Comparison of ENCODE assay signal across 13 cellular contexts in the genomic region with DNA sequence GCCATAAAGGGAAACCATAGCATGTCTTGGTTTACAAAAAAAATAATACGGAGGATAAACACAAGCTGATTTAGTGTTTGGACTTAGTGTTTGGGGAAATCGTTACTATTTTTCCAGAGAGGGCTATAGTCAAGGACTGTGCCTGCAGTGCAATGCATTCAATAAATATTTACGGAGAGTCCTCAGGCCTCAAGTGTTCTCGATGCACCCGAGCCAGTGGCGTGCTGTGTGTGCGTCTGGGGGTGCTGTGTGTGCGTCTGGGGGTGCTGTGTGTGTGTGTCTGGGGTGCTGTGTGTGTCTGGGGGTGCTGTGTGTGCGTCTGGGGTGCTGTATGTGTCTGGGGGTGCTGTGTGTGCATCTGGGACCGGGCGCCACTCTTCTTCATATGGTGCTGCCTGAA.
DNase-seq lines count a peak whose midpoint lies in the region; ATAC-seq and TF ChIP-seq lines count a peak whose summit lies in the region.
"Had no signal": no experiment of that assay in that cellular context is flagged by ENCODE, and none has a peak within 500 bp of the region (broad histone marks: within the 10 kb centered on the region; RNA-seq: fewer than 3 reads in every experiment).

No MANE protein-coding gene starts in this region.

- H3F3A ChIP-seq in DOHH2 (ENCODE audit: control insufficient read depth, insufficient read depth) (peaks cover 3% of the 10 kb centered on the region; the same call in 1 of the 2 replicates), neural progenitor cell (ENCODE audit: low read depth) (peaks cover 13% of the 10 kb centered on the region)

- H3K27me3 ChIP-seq in DOHH2 (ENCODE audit: control insufficient read depth, low read length): 0 out of 2 replicates have a peak, but pooled peaks cover 3% of the 10 kb centered on the region
- H3K27me3 ChIP-seq in neural progenitor cell: no peaks in the 10 kb centered on the region

- H3K4me3 ChIP-seq in DOHH2 (ENCODE audit: low read length): peak overlapping the region; percentile 46
- no peak overlapping the region for H3K4me3 ChIP-seq in neural progenitor cell
- H3K4me3 ChIP-seq: SK-N-MC had no signal

- no peak overlapping the region for H3K4me3 Mint-ChIP-seq in activated CD8-positive, alpha-beta T cell treated with anti-CD3 and anti-CD28 coated beads, Interleukin-2, amount 10 ng/mL, durations not matched to agents 7 days and 5 days
- H3K4me3 Mint-ChIP-seq in neural progenitor cell: no peak overlapping the region
- H3K4me3 Mint-ChIP-seq in Calu3 (ENCODE audit: low read depth, unreplicated experiment): no peak overlapping the region

- no peaks in the 10 kb centered on the region for H4K20me1 ChIP-seq in DOHH2 (ENCODE audit: control insufficient read depth, insufficient read depth, low read depth, low read length)
- H4K20me1 ChIP-seq in neural progenitor cell (ENCODE audit: low read depth): no peaks in the 10 kb centered on the region

- H3K4me2 ChIP-seq in DOHH2 (ENCODE audit: low read length) (peak overlapping the region; percentile 67), neural progenitor cell (no peak overlapping the region)

- no peak overlapping the region for H3K9ac ChIP-seq in neural progenitor cell

- no peaks in the 10 kb centered on the region for H3K4me1 Mint-ChIP-seq in activated CD8-positive, alpha-beta T cell treated with anti-CD3 and anti-CD28 coated beads, Interleukin-2, amount 10 ng/mL, durations not matched to agents 7 days and 5 days (ENCODE audit: low read depth)
- H3K4me1 Mint-ChIP-seq in neural progenitor cell (peaks cover 17% of the 10 kb centered on the region), Calu3 (ENCODE audit: low read depth, unreplicated experiment) (peaks cover 8% of the 10 kb centered on the region)

- peaks cover 5% of the 10 kb centered on the region; the same call in 1 of the 2 replicates for H3K9me3 ChIP-seq in DOHH2 (ENCODE audit: control insufficient read depth, insufficient read depth, low read length)
- no peaks in the 10 kb centered on the region for H3K9me3 ChIP-seq in neural progenitor cell (ENCODE audit: low read depth)

- BruUV-seq in Calu3 (replicated peaks; lab: Mats Ljungman, UMichigan): no TSS peak

- no peak for DNase-seq in activated CD8-positive, alpha-beta T cell treated with anti-CD3 and anti-CD28 coated beads, Interleukin-2, amount 10 ng/mL, durations not matched to agents 7 days and 5 days
- DNase-seq in neural progenitor cell (ENCODE audit: low spot score): no peak
- DNase-seq in left ventricle myocardium superior: no peak
- DNase-seq in DMS79 (lab: John Stamatoyannopoulos, UW): no peak
- DNase-seq in Calu3: no peak
- DNase-seq in GM03348 (ENCODE audit: low spot score): no peak
- DNase-seq: CD4-positive, alpha-beta T cell; naive B cell; NCI-H1105 treated with DMSO at 0.1 percent for 48 hours; NCI-H774 had no signal

- POLR2A ChIA-PET in activated CD8-positive, alpha-beta T cell treated with anti-CD3 and anti-CD28 coated beads, Interleukin-2, amount 10 ng/mL, durations not matched to agents 7 days and 5 days (lab: Charles Lee): no interaction called here

- ATAC-seq in HG02571 (IDR thresholded peaks at IDR 0.05; ENCODE audit: unreplicated experiment) (peak; percentile 10), left ventricle myocardium superior (no peak)
- peak; percentile 23 for ATAC-seq in activated CD8-positive, alpha-beta T cell treated with anti-CD3 and anti-CD28 coated beads, Interleukin-2, amount 10 ng/mL, durations not matched to agents 7 days and 5 days

- H3K27ac Mint-ChIP-seq in activated CD8-positive, alpha-beta T cell treated with anti-CD3 and anti-CD28 coated beads, Interleukin-2, amount 10 ng/mL, durations not matched to agents 7 days and 5 days: no peak overlapping the region
- H3K27ac Mint-ChIP-seq in neural progenitor cell (peak overlapping the region; percentile 43), Calu3 (ENCODE audit: unreplicated experiment) (no peak overlapping the region)
- H3K27ac Mint-ChIP-seq: CD4-positive, alpha-beta T cell; naive B cell had no signal

- CTCF ChIA-PET in activated CD8-positive, alpha-beta T cell treated with anti-CD3 and anti-CD28 coated beads, Interleukin-2, amount 10 ng/mL, durations not matched to agents 7 days and 5 days (lab: Charles Lee): interaction anchor here (0.9 to 3.3 kb wide), 5 partner anchors 9 to 474 kb away, joined by 3 to 14 read pairs (median 6); a partner anchor contains a TSS
- CTCF ChIA-PET in Calu3 (lab: Charles Lee): interaction anchor here (1.0 kb wide), 1 partner anchor 82 kb away, joined by 3 read pairs; a partner anchor contains a TSS

- H3K9me3 Mint-ChIP-seq in activated CD8-positive, alpha-beta T cell treated with anti-CD3 and anti-CD28 coated beads, Interleukin-2, amount 10 ng/mL, durations not matched to agents 7 days and 5 days (ENCODE audit: insufficient read depth): no peaks in the 10 kb centered on the region
- H3K9me3 Mint-ChIP-seq in neural progenitor cell (no peaks in the 10 kb centered on the region), Calu3 (ENCODE audit: low read depth, unreplicated experiment) (no peaks in the 10 kb centered on the region)
- H3K9me3 Mint-ChIP-seq: CD4-positive, alpha-beta T cell had no signal

- H3K36me3 ChIP-seq in DOHH2 (ENCODE audit: control insufficient read depth, low read length) (no peaks in the 10 kb centered on the region), neural progenitor cell (no peaks in the 10 kb centered on the region)

- H3K9me2 ChIP-seq in DOHH2 (replicated peaks; ENCODE audit: control insufficient read depth, low read length): no peaks in the 10 kb centered on the region

- H3K79me2 ChIP-seq in DOHH2 (ENCODE audit: control insufficient read depth, low read length): no peaks in the 10 kb centered on the region
- no peaks in the 10 kb centered on the region for H3K79me2 ChIP-seq in neural progenitor cell (ENCODE audit: low read depth)

- no peaks in the 10 kb centered on the region for H3K36me3 Mint-ChIP-seq in activated CD8-positive, alpha-beta T cell treated with anti-CD3 and anti-CD28 coated beads, Interleukin-2, amount 10 ng/mL, durations not matched to agents 7 days and 5 days (ENCODE audit: low read depth)
- H3K36me3 Mint-ChIP-seq in neural progenitor cell (no peaks in the 10 kb centered on the region), Calu3 (ENCODE audit: insufficient read depth, unreplicated experiment) (no peaks in the 10 kb centered on the region)

- intact Hi-C loops in left ventricle myocardium superior (cut with micrococcal nuclease): no loop called here
- intact Hi-C loops in Calu3 (cut with micrococcal nuclease; ENCODE audit: unreplicated experiment): no loop called here

- peak overlapping the region; percentile 42 for H2AFZ ChIP-seq in neural progenitor cell (replicated peaks)

- H3K27me3 Mint-ChIP-seq in activated CD8-positive, alpha-beta T cell treated with anti-CD3 and anti-CD28 coated beads, Interleukin-2, amount 10 ng/mL, durations not matched to agents 7 days and 5 days (ENCODE audit: low read depth): peaks cover 9% of the 10 kb centered on the region
- H3K27me3 Mint-ChIP-seq in neural progenitor cell (ENCODE audit: insufficient read depth, low read depth): peaks cover 10% of the 10 kb centered on the region
- peaks cover 33% of the 10 kb centered on the region for H3K27me3 Mint-ChIP-seq in Calu3 (ENCODE audit: unreplicated experiment)

- H3K4me1 ChIP-seq in DOHH2 (ENCODE audit: control insufficient read depth, low read length) (peaks cover 39% of the 10 kb centered on the region), neural progenitor cell (peaks cover 13% of the 10 kb centered on the region)

- no peak for TF ChIP-seq CTCF in DOHH2 (IDR thresholded peaks at IDR 0.05; ENCODE audit: low read depth, low read length, poor library complexity, severe bottlenecking)
- no peak for TF ChIP-seq CTCF in neural progenitor cell (IDR thresholded peaks at IDR 0.05)
- no peak for TF ChIP-seq CTCF in Calu3 (IDR thresholded peaks at IDR 0.05; ENCODE audit: unreplicated experiment)

- H3K27ac ChIP-seq in DOHH2 (ENCODE audit: low read depth, low read length): no peak overlapping the region
- no peak overlapping the region for H3K27ac ChIP-seq in neural progenitor cell
- H3K27ac ChIP-seq: SK-N-MC had no signal
